Comparison of ENCODE assay signal across 1 cellular context in the genomic region with DNA sequence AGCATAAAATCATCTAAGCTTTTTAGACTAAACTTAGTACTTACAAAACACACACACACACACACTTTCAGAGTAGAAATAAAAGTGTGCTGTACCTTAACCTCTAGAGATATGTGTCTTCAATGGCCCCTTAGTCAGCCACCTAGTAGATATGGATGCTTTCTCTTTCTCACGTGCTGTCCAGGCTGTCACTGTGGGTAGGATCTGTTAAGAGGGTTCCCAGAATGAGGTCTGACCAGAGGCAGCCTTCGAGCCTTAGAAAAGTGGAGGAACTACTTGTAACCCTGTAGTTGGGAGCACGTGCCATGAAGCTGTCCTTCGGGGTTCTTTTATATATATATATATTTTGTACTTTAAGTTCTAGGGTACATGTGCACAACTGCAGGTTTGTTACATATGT.
A peak's percentile ranks its signal among the peaks of the same experiment; 100 is the strongest.
TF ChIP-seq lines count a peak whose summit lies in the region.

No MANE protein-coding gene starts in this region.

TF ChIP-seq in K562, 482 proteins besides CTCF, POLR2A, EP300 and RAD21:
- no peak for TF ChIP-seq SRSF3 (IDR thresholded peaks at IDR 0.05; ENCODE audit: insufficient read depth, low read length)
- no peak for TF ChIP-seq TBL1XR1 (IDR thresholded peaks at IDR 0.05; ENCODE audit: low read length in 2 of 2)
- no peak for TF ChIP-seq HDGF (IDR thresholded peaks at IDR 0.05)
- TF ChIP-seq, protein P1, sequence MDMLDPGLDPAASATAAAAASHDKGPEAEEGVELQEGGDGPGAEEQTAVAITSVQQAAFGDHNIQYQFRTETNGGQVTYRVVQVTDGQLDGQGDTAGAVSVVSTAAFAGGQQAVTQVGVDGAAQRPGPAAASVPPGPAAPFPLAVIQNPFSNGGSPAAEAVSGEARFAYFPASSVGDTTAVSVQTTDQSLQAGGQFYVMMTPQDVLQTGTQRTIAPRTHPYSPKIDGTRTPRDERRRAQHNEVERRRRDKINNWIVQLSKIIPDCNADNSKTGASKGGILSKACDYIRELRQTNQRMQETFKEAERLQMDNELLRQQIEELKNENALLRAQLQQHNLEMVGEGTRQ (CRISPR knock-in tag; IDR thresholded peaks at IDR 0.05): 0 out of 2 replicates have a peak, but pooled peaks have one; percentile 15
- TF ChIP-seq, protein P2, sequence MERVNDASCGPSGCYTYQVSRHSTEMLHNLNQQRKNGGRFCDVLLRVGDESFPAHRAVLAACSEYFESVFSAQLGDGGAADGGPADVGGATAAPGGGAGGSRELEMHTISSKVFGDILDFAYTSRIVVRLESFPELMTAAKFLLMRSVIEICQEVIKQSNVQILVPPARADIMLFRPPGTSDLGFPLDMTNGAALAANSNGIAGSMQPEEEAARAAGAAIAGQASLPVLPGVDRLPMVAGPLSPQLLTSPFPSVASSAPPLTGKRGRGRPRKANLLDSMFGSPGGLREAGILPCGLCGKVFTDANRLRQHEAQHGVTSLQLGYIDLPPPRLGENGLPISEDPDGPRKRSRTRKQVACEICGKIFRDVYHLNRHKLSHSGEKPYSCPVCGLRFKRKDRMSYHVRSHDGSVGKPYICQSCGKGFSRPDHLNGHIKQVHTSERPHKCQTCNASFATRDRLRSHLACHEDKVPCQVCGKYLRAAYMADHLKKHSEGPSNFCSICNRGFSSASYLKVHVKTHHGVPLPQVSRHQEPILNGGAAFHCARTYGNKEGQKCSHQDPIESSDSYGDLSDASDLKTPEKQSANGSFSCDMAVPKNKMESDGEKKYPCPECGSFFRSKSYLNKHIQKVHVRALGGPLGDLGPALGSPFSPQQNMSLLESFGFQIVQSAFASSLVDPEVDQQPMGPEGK (CRISPR knock-in tag; IDR thresholded peaks at IDR 0.05; ENCODE audit: borderline replicate concordance): no peak
- TF ChIP-seq L3MBTL2 (IDR thresholded peaks at IDR 0.05): peak; percentile 90
- TF ChIP-seq CBX3 (IDR thresholded peaks at IDR 0.05; ENCODE audit: borderline replicate concordance in 1 of 2, low read length in 2 of 2): 0 out of 3 replicates have a peak, but pooled peaks of 1 of the 2 experiments have one; percentile 23
- peak in 1 of 3 experiments; percentile 55 for TF ChIP-seq YY1 (IDR thresholded peaks at IDR 0.05; ENCODE audit: borderline replicate concordance in 1 of 3, control insufficient read depth in 1 of 3, extremely low read depth in 1 of 3, insufficient read depth in 3 of 3, insufficient read length in 1 of 3, insufficient replicate concordance in 2 of 3, low read depth in 1 of 3, low read length in 2 of 3)
- TF ChIP-seq, protein P3, sequence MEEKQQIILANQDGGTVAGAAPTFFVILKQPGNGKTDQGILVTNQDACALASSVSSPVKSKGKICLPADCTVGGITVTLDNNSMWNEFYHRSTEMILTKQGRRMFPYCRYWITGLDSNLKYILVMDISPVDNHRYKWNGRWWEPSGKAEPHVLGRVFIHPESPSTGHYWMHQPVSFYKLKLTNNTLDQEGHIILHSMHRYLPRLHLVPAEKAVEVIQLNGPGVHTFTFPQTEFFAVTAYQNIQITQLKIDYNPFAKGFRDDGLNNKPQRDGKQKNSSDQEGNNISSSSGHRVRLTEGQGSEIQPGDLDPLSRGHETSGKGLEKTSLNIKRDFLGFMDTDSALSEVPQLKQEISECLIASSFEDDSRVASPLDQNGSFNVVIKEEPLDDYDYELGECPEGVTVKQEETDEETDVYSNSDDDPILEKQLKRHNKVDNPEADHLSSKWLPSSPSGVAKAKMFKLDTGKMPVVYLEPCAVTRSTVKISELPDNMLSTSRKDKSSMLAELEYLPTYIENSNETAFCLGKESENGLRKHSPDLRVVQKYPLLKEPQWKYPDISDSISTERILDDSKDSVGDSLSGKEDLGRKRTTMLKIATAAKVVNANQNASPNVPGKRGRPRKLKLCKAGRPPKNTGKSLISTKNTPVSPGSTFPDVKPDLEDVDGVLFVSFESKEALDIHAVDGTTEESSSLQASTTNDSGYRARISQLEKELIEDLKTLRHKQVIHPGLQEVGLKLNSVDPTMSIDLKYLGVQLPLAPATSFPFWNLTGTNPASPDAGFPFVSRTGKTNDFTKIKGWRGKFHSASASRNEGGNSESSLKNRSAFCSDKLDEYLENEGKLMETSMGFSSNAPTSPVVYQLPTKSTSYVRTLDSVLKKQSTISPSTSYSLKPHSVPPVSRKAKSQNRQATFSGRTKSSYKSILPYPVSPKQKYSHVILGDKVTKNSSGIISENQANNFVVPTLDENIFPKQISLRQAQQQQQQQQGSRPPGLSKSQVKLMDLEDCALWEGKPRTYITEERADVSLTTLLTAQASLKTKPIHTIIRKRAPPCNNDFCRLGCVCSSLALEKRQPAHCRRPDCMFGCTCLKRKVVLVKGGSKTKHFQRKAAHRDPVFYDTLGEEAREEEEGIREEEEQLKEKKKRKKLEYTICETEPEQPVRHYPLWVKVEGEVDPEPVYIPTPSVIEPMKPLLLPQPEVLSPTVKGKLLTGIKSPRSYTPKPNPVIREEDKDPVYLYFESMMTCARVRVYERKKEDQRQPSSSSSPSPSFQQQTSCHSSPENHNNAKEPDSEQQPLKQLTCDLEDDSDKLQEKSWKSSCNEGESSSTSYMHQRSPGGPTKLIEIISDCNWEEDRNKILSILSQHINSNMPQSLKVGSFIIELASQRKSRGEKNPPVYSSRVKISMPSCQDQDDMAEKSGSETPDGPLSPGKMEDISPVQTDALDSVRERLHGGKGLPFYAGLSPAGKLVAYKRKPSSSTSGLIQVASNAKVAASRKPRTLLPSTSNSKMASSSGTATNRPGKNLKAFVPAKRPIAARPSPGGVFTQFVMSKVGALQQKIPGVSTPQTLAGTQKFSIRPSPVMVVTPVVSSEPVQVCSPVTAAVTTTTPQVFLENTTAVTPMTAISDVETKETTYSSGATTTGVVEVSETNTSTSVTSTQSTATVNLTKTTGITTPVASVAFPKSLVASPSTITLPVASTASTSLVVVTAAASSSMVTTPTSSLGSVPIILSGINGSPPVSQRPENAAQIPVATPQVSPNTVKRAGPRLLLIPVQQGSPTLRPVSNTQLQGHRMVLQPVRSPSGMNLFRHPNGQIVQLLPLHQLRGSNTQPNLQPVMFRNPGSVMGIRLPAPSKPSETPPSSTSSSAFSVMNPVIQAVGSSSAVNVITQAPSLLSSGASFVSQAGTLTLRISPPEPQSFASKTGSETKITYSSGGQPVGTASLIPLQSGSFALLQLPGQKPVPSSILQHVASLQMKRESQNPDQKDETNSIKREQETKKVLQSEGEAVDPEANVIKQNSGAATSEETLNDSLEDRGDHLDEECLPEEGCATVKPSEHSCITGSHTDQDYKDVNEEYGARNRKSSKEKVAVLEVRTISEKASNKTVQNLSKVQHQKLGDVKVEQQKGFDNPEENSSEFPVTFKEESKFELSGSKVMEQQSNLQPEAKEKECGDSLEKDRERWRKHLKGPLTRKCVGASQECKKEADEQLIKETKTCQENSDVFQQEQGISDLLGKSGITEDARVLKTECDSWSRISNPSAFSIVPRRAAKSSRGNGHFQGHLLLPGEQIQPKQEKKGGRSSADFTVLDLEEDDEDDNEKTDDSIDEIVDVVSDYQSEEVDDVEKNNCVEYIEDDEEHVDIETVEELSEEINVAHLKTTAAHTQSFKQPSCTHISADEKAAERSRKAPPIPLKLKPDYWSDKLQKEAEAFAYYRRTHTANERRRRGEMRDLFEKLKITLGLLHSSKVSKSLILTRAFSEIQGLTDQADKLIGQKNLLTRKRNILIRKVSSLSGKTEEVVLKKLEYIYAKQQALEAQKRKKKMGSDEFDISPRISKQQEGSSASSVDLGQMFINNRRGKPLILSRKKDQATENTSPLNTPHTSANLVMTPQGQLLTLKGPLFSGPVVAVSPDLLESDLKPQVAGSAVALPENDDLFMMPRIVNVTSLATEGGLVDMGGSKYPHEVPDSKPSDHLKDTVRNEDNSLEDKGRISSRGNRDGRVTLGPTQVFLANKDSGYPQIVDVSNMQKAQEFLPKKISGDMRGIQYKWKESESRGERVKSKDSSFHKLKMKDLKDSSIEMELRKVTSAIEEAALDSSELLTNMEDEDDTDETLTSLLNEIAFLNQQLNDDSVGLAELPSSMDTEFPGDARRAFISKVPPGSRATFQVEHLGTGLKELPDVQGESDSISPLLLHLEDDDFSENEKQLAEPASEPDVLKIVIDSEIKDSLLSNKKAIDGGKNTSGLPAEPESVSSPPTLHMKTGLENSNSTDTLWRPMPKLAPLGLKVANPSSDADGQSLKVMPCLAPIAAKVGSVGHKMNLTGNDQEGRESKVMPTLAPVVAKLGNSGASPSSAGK (IDR thresholded peaks at IDR 0.05): peak; percentile 90
- TF ChIP-seq TEAD4 (IDR thresholded peaks at IDR 0.05; ENCODE audit: low read length): peak; percentile 34; the same call in 1 of the 2 replicates
- no peak for TF ChIP-seq TEAD4 (CRISPR knock-in tag; IDR thresholded peaks at IDR 0.05; ENCODE audit: borderline replicate concordance)
- TF ChIP-seq, protein P4, sequence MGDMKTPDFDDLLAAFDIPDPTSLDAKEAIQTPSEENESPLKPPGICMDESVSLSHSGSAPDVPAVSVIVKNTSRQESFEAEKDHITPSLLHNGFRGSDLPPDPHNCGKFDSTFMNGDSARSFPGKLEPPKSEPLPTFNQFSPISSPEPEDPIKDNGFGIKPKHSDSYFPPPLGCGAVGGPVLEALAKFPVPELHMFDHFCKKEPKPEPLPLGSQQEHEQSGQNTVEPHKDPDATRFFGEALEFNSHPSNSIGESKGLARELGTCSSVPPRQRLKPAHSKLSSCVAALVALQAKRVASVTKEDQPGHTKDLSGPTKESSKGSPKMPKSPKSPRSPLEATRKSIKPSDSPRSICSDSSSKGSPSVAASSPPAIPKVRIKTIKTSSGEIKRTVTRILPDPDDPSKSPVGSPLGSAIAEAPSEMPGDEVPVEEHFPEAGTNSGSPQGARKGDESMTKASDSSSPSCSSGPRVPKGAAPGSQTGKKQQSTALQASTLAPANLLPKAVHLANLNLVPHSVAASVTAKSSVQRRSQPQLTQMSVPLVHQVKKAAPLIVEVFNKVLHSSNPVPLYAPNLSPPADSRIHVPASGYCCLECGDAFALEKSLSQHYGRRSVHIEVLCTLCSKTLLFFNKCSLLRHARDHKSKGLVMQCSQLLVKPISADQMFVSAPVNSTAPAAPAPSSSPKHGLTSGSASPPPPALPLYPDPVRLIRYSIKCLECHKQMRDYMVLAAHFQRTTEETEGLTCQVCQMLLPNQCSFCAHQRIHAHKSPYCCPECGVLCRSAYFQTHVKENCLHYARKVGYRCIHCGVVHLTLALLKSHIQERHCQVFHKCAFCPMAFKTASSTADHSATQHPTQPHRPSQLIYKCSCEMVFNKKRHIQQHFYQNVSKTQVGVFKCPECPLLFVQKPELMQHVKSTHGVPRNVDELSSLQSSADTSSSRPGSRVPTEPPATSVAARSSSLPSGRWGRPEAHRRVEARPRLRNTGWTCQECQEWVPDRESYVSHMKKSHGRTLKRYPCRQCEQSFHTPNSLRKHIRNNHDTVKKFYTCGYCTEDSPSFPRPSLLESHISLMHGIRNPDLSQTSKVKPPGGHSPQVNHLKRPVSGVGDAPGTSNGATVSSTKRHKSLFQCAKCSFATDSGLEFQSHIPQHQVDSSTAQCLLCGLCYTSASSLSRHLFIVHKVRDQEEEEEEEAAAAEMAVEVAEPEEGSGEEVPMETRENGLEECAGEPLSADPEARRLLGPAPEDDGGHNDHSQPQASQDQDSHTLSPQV (IDR thresholded peaks at IDR 0.05): peak; percentile 76; the same call in 1 of the 2 replicates
- TF ChIP-seq, protein P5, sequence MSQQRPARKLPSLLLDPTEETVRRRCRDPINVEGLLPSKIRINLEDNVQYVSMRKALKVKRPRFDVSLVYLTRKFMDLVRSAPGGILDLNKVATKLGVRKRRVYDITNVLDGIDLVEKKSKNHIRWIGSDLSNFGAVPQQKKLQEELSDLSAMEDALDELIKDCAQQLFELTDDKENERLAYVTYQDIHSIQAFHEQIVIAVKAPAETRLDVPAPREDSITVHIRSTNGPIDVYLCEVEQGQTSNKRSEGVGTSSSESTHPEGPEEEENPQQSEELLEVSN (IDR thresholded peaks at IDR 0.05; ENCODE audit: borderline replicate concordance in 1 of 2, extremely low read depth in 1 of 2, insufficient read depth in 1 of 2, insufficient read length in 1 of 2, low read depth in 1 of 2, low read length in 1 of 2, poor library complexity in 1 of 2, severe bottlenecking in 1 of 2): peak; percentile 69 to 84
- TF ChIP-seq LEF1 (IDR thresholded peaks at IDR 0.05): no peak
- TF ChIP-seq PCBP2 (IDR thresholded peaks at IDR 0.05; ENCODE audit: low read depth, low read length, poor library complexity, severe bottlenecking): no peak
- peak; percentile 90 for TF ChIP-seq BHLHE40 (IDR thresholded peaks at IDR 0.05; ENCODE audit: low read length)
- TF ChIP-seq RFX7 (CRISPR knock-in tag; IDR thresholded peaks at IDR 0.05): no peak
- 0 out of 2 replicates have a peak, but pooled peaks have one; percentile 15 for TF ChIP-seq NCOR1 (IDR thresholded peaks at IDR 0.05)
- peak; percentile 36; the same call in 1 of the 2 replicates for TF ChIP-seq CXXC5 (CRISPR knock-in tag; IDR thresholded peaks at IDR 0.05)
- TF ChIP-seq POLR2AphosphoS5 (IDR thresholded peaks at IDR 0.05; ENCODE audit: control insufficient read depth, insufficient read depth, low read depth, low read length): peak; percentile 78
- TF ChIP-seq, protein P6, sequence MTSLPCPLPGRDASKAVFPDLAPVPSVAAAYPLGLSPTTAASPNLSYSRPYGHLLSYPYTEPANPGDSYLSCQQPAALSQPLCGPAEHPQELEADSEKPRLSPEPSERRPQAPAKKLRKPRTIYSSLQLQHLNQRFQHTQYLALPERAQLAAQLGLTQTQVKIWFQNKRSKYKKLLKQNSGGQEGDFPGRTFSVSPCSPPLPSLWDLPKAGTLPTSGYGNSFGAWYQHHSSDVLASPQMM (CRISPR knock-in tag; IDR thresholded peaks at IDR 0.05): no peak
- TF ChIP-seq CBFA2T3 (IDR thresholded peaks at IDR 0.05): 0 out of 2 replicates have a peak, but pooled peaks have one; percentile 11
TF ChIP-seq in K562: peak in this region for 13.
